ENCODE assay signal across 8 cellular contexts in the genomic region with DNA sequence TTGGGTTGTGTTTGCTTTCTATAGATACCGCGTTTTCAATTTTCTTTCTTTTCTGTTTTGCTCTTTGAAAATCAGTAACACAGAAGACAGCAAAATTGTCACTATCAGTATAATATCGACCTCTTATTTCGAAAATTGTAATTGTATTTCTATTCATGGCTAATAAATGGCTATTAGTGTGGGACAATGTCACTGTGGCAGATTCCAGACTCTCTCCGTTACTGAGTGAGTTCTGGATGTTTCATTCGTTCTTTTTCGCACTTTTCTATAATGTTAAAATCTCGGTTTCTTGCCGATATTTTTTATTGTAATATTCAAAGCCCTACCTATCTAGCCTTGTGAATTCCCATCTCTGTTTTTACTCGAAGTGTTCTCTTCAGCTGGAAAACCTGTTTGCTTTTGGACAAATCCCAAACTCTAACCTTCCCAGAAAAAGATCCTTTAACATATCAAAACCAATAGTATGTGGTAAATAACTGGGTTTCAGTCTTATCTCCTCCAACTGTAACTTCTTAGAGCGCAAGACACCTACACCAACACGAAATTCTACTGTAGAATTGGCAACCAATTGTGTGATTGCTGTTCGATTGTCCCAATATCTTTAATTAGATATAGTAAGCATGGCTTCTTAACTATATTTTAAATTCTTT. TPM values are rescaled to one million over a fixed set of nuclear protein-coding genes. Genes with fewer than 3 reads are reported as not detected.
DNase-seq lines count a peak whose midpoint lies in the region; ATAC-seq lines count a peak whose summit lies in the region.

No MANE protein-coding gene starts in this region.

- peak overlapping the region; percentile 72 to 84 for H3K9ac ChIP-seq in duodenal mucosa (ENCODE audit: low read depth in 1 of 2, low read length in 2 of 2)

- no peaks in the 10 kb centered on the region for H3K36me3 Mint-ChIP-seq in natural killer cell treated with Interleukin-12 subunit alpha and Interleukin-12 subunit beta and Interleukin-15 and Interleukin-18, amount 100 ng/mL, for 72 hours

- H3K9me3 Mint-ChIP-seq in natural killer cell treated with Interleukin-12 subunit alpha and Interleukin-12 subunit beta and Interleukin-15 and Interleukin-18, amount 100 ng/mL, for 72 hours = no peaks in the 10 kb centered on the region

- DNase-seq in SHP77 treated with DMSO at 0.1 percent for 48 hours (lab: John Stamatoyannopoulos, UW) (peak; percentile 63), SHP77 (lab: John Stamatoyannopoulos, UW) (no peak), MG63 (no peak), HCEC 1CT (no peak)
- no peak for DNase-seq in natural killer cell treated with Interleukin-12 subunit alpha and Interleukin-12 subunit beta and Interleukin-15 and Interleukin-18, amount 100 ng/mL, for 72 hours (ENCODE audit: low spot score)

- peak overlapping the region; percentile 87 to 100 for H3K27ac Mint-ChIP-seq in natural killer cell treated with Interleukin-12 subunit alpha and Interleukin-12 subunit beta and Interleukin-15 and Interleukin-18, amount 100 ng/mL, for 72 hours

- H3K9me3 ChIP-seq in MG63 = no peaks in the 10 kb centered on the region
- H3K9me3 ChIP-seq in duodenal mucosa (ENCODE audit: control insufficient read depth in 1 of 2, low read length in 2 of 2) = no peaks in the 10 kb centered on the region

- peaks cover 33 to 38% of the 10 kb centered on the region in 2 donors for H3K4me1 Mint-ChIP-seq in natural killer cell treated with Interleukin-12 subunit alpha and Interleukin-12 subunit beta and Interleukin-15 and Interleukin-18, amount 100 ng/mL, for 72 hours (ENCODE audit: low read depth in 2 of 2)

- H3K27me3 ChIP-seq in MG63 (no peaks in the 10 kb centered on the region), duodenal mucosa (ENCODE audit: control insufficient read depth in 1 of 2, insufficient read depth in 2 of 2, low read length in 2 of 2) (no peaks in the 10 kb centered on the region)

- H3K4me3 Mint-ChIP-seq in natural killer cell treated with Interleukin-12 subunit alpha and Interleukin-12 subunit beta and Interleukin-15 and Interleukin-18, amount 100 ng/mL, for 72 hours = peak overlapping the region; percentile 96

- no peak overlapping the region for H3K27ac ChIP-seq in duodenal mucosa (ENCODE audit: low read depth, low read length)

- no peak for ATAC-seq in natural killer cell treated with Interleukin-12 subunit alpha and Interleukin-12 subunit beta and Interleukin-15 and Interleukin-18, amount 100 ng/mL, for 72 hours
- ATAC-seq in HG03095 (IDR thresholded peaks at IDR 0.05; ENCODE audit: unreplicated experiment) (no peak), HG03175 (IDR thresholded peaks at IDR 0.05; ENCODE audit: unreplicated experiment) (no peak)

- H3K36me3 ChIP-seq in MG63 (no peaks in the 10 kb centered on the region), duodenal mucosa (ENCODE audit: control insufficient read depth in 1 of 2, insufficient read depth in 2 of 2, low read length in 2 of 2) (no peaks in the 10 kb centered on the region)

- peaks cover 23 to 27% of the 10 kb centered on the region in 2 donors for H3K4me1 ChIP-seq in duodenal mucosa (ENCODE audit: control insufficient read depth in 1 of 2, insufficient read depth in 2 of 2, low read length in 2 of 2)

- H3K27me3 Mint-ChIP-seq in natural killer cell treated with Interleukin-12 subunit alpha and Interleukin-12 subunit beta and Interleukin-15 and Interleukin-18, amount 100 ng/mL, for 72 hours = peaks cover 0 to 5% of the 10 kb centered on the region in 2 donors

- peak overlapping the region; percentile 83 for H3K4me3 ChIP-seq in MG63
- H3K4me3 ChIP-seq in duodenal mucosa (ENCODE audit: low read depth in 1 of 2, low read length in 2 of 2) = peak overlapping the region; percentile 88 to 91

RNA-seq across cellular contexts. Expression of a gene that starts 6.0 kb away (rescaled TPM):
- total RNA-seq in MG63 (2014; rRNA removed; shearing (Covaris generic); ENCODE audit: low replicate concordance) = 126 and 136 TPM in 2 replicates
- total RNA-seq in natural killer cell treated with Interleukin-12 subunit alpha and Interleukin-12 subunit beta and Interleukin-15 and Interleukin-18, amount 100 ng/mL, for 72 hours = 10 to 100 TPM; 15.3 to 25.6 TPM
